In the genomic region with DNA sequence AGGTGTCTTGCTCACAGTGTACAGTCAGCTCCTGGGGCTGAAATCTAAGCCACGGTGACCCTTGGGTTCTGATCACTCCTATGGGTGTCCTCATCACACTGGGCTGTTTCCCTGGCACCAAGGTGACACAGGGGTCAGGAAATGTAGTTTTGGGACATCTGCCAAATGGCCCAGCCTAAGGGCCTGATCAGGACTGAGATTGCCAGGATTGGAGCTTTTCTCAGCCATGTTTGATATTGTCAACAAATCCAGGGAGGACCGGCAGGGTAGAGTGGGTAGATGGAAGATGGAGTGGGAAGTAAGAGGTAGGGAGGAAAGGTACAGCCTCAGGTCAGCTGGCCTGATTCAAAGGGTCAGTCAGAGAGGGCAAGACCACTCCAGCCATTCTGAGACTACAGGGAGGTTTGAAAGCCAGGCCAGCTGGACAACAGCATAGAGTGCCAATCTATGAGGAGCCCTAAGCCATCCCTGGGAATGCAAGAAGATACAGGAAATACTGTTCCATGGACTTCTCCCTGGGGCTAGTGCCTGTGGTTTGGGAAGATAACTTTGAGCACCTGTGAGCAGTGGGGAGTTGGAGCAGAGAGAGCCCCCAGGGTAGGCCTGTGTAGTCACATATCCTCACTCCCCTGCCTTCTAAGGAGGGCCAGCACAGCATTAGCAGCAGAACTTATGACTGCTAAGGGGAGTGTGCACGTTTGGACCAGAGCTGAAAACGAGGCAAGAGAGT, we compare ENCODE assay signal across 25 cellular contexts.
DNase-seq lines count a peak whose midpoint lies in the region; TF ChIP-seq lines count a peak whose summit lies in the region.
"Had no signal": no experiment of that assay in that cellular context is flagged by ENCODE, and none has a peak within 500 bp of the region (broad histone marks: within the 10 kb centered on the region; RNA-seq: fewer than 3 reads in every experiment).

No MANE protein-coding gene starts in this region.

- 75% methylated on average over 4 of the region's 4 CpGs for WGBS in esophagus muscularis mucosa

- H3K4me2 ChIP-seq in PC-9: no peak overlapping the region
- H3K4me2 ChIP-seq: BLaER1 had no signal

- H2AFZ ChIP-seq in PC-9: no peak overlapping the region
- H2AFZ ChIP-seq: GM23248 had no signal

- peaks cover 9% of the 10 kb centered on the region; the same call in 1 of the 2 replicates for H3F3A ChIP-seq in PC-9 (ENCODE audit: insufficient read depth, low read depth)

- H3K27me3 ChIP-seq in PC-9 (ENCODE audit: insufficient read depth, low read depth): no peaks in the 10 kb centered on the region
- H3K27me3 ChIP-seq in esophagus muscularis mucosa: no peaks in the 10 kb centered on the region
- no peaks in the 10 kb centered on the region for H3K27me3 ChIP-seq in tibial artery
- H3K27me3 ChIP-seq: BLaER1, Peyer's patch, SJSA1 had no signal

- H3K27ac ChIP-seq in PC-9 (no peak overlapping the region), esophagus muscularis mucosa (replicated peaks in 1 of 4) (peak overlapping the region; percentile 82 to 91 (median 84)), tibial artery (peak overlapping the region; percentile 48 to 76)
- H3K27ac ChIP-seq: 22Rv1, BLaER1, GM23248, HL-60, Peyer's patch, SJSA1 had no signal

- H3K36me3 ChIP-seq in PC-9 (ENCODE audit: low read depth) (no peaks in the 10 kb centered on the region), esophagus muscularis mucosa (no peaks in the 10 kb centered on the region), tibial artery (no peaks in the 10 kb centered on the region)
- H3K36me3 ChIP-seq: BLaER1, HAP-1, Peyer's patch, SJSA1 had no signal

- CTCF ChIA-PET in PC-9 (lab: Charles Lee): no interaction called here

- no peaks in the 10 kb centered on the region for H3K79me2 ChIP-seq in PC-9 (ENCODE audit: low read depth)

- DNase-seq in NCI-H1092 treated with DMSO at 0.1 percent for 48 hours (lab: John Stamatoyannopoulos, UW) (peak; percentile 18), NCI-H1092 (lab: John Stamatoyannopoulos, UW) (no peak), PC-9 (peak; percentile 25 to 67), esophagus muscularis mucosa (ENCODE audit: extremely low spot score) (peak; percentile 80), tibial artery (no peak), dermis blood vessel endothelial cell (no peak), NCI-H510A (lab: John Stamatoyannopoulos, UW) (no peak), SW 1271 (lab: John Stamatoyannopoulos, UW) (no peak)
- DNase-seq: ACHN; Caco-2; CD4-positive, alpha-beta memory T cell; DMS 273 treated with DMSO at 0.1 percent for 48 hours; DND-41; GM23248; KG1; NCI-H1105 treated with DMSO at 0.1 percent for 48 hours; NCI-H2029 treated with DMSO at 0.1 percent for 48 hours; NCI-H226; NCI-H524; Peyer's patch had no signal

- POLR2A ChIA-PET in PC-9 (lab: Charles Lee; ENCODE audit: unreplicated experiment): no interaction called here

- no TSS peak for BruUV-seq in PC-9 (replicated peaks; lab: Mats Ljungman, UMichigan)

- no peaks in the 10 kb centered on the region for H3K9me3 ChIP-seq in PC-9 (ENCODE audit: insufficient read depth, low read depth)
- H3K9me3 ChIP-seq in esophagus muscularis mucosa: no peaks in the 10 kb centered on the region
- H3K9me3 ChIP-seq in tibial artery: no peaks in the 10 kb centered on the region
- H3K9me3 ChIP-seq: BLaER1, Caco-2, HAP-1, Peyer's patch had no signal

- H3K4me3 ChIP-seq in PC-9 (no peak overlapping the region), esophagus muscularis mucosa (no peak overlapping the region), tibial artery (no peak overlapping the region)
- H3K4me3 ChIP-seq: BLaER1, GM23248, HAP-1, Peyer's patch, SJSA1 had no signal

- TF ChIP-seq EP300 in esophagus muscularis mucosa (IDR thresholded peaks at IDR 0.05): no peak

- H3K4me1 ChIP-seq in PC-9 (replicated peaks; ENCODE audit: insufficient read depth): peaks cover 16% of the 10 kb centered on the region
- peaks cover 8 to 67% (median 62%) of the 10 kb centered on the region in 4 donors for H3K4me1 ChIP-seq in esophagus muscularis mucosa
- H3K4me1 ChIP-seq in tibial artery: peaks cover 0 to 44% (median 24%) of the 10 kb centered on the region in 4 donors
- H3K4me1 ChIP-seq: Caco-2, HAP-1, Peyer's patch had no signal

- no peak for TF ChIP-seq POLR2A in esophagus muscularis mucosa (IDR thresholded peaks at IDR 0.05; ENCODE audit: low read depth)

- no peaks in the 10 kb centered on the region for H3K9me2 ChIP-seq in PC-9 (ENCODE audit: insufficient read depth)

- intact Hi-C loops in PC-9 (cut with micrococcal nuclease; ENCODE audit: unreplicated experiment) (no loop called here), esophagus muscularis mucosa (cut with DNase I) (no loop called here), tibial artery (cut with DNase I; ENCODE audit: low total_unique reads) (loop anchor here (10.0 kb wide), 1 partner anchor 113 kb away; no protein-coding TSS in a partner anchor)

- no peak for TF ChIP-seq CTCF in PC-9 (conservative IDR thresholded peaks at IDR 0.05)
- no peak for TF ChIP-seq CTCF in esophagus muscularis mucosa (IDR thresholded peaks at IDR 0.05)
- no peak for TF ChIP-seq CTCF in tibial artery (IDR thresholded peaks at IDR 0.05)

- no peaks in the 10 kb centered on the region for H4K20me1 ChIP-seq in PC-9 (ENCODE audit: insufficient read depth)
- H4K20me1 ChIP-seq: BLaER1 had no signal

Comparison
In these comparisons a context has a peak if more than half of its experiments do, and no peak if none do; other contexts are left out.
1. DNase-seq: peak in NCI-H1092 treated with DMSO at 0.1 percent for 48 hours (single experiment), PC-9 (2 of 2) and esophagus muscularis mucosa (single experiment); none in NCI-H1092 (single experiment), tibial artery (0 of 2), dermis blood vessel endothelial cell (single experiment), NCI-H510A (single experiment) and SW 1271 (0 of 2).